16 cellular contexts compared by ENCODE assay signal in genomic region chr17:74104921-74105320, GRCh38.
DNase-seq lines count a peak whose midpoint lies in the region; ATAC-seq and TF ChIP-seq lines count a peak whose summit lies in the region.
"Had no signal": no experiment of that assay in that cellular context is flagged by ENCODE, and none has a peak within 500 bp of the region (broad histone marks: within the 10 kb centered on the region; RNA-seq: fewer than 3 reads in every experiment).

No MANE protein-coding gene starts in this region.

- DNase-seq in Jurkat, Clone E6-1 (ENCODE audit: low read depth, low spot score): peak; percentile 67
- DNase-seq in chondrocyte (ENCODE audit: low spot score): peak; percentile 62
- DNase-seq in activated naive CD4-positive, alpha-beta T cell treated with anti-CD3 and anti-CD28 coated beads, Interleukin-2, amount 10 ng/mL, durations not matched to agents 7 days and 5 days: no peak
- no peak for DNase-seq in middle frontal gyrus (ENCODE audit: extremely low spot score, low spot score)
- no peak for DNase-seq in CD8-positive, alpha-beta memory T cell
- DNase-seq: 8988T; CD4-positive, alpha-beta memory T cell; COR-L47; DMS153; DMS79 treated with DMSO at 0.1 percent for 48 hours; EL; IMR-90 had no signal

- H3K9me3 Mint-ChIP-seq in chondrocyte (ENCODE audit: low read depth): no peaks in the 10 kb centered on the region
- H3K9me3 Mint-ChIP-seq in stimulated activated memory B cell treated with anti-CD40 and anti-IgM and Interleukin-4, amounts not matched to agents 10 μg/mL and 1 μg/mL and 100 μg/mL, for 72 hours: no peaks in the 10 kb centered on the region
- no peaks in the 10 kb centered on the region for H3K9me3 Mint-ChIP-seq in activated naive CD4-positive, alpha-beta T cell treated with anti-CD3 and anti-CD28 coated beads, Interleukin-2, amount 10 ng/mL, durations not matched to agents 7 days and 5 days
- H3K9me3 Mint-ChIP-seq in CD8-positive, alpha-beta memory T cell: no peaks in the 10 kb centered on the region

- no peak overlapping the region for H3K9ac ChIP-seq in BLaER1

- no peak overlapping the region for H3K4me3 Mint-ChIP-seq in chondrocyte (ENCODE audit: unreplicated experiment)
- H3K4me3 Mint-ChIP-seq in stimulated activated memory B cell treated with anti-CD40 and anti-IgM and Interleukin-4, amounts not matched to agents 10 μg/mL and 1 μg/mL and 100 μg/mL, for 72 hours: no peak overlapping the region
- no peak overlapping the region for H3K4me3 Mint-ChIP-seq in activated naive CD4-positive, alpha-beta T cell treated with anti-CD3 and anti-CD28 coated beads, Interleukin-2, amount 10 ng/mL, durations not matched to agents 7 days and 5 days
- H3K4me3 Mint-ChIP-seq in CD8-positive, alpha-beta memory T cell: no peak overlapping the region
- H3K4me3 Mint-ChIP-seq: CD4-positive, alpha-beta memory T cell had no signal

- H4K20me1 ChIP-seq in BLaER1: no peaks in the 10 kb centered on the region

- H3K27ac ChIP-seq in BLaER1: no peak overlapping the region
- no peak overlapping the region for H3K27ac ChIP-seq in CD8-positive, alpha-beta memory T cell (ENCODE audit: low read depth, low read length)
- H3K27ac ChIP-seq: C4-2B had no signal

- peaks cover 74% of the 10 kb centered on the region for H3K4me1 ChIP-seq in BLaER1
- H3K4me1 ChIP-seq in CD8-positive, alpha-beta memory T cell (ENCODE audit: insufficient read depth, low read length): no peaks in the 10 kb centered on the region

- H3K27me3 ChIP-seq in BLaER1: no peaks in the 10 kb centered on the region
- H3K27me3 ChIP-seq in CD8-positive, alpha-beta memory T cell (ENCODE audit: insufficient read depth, low read length, poor library complexity, severe bottlenecking): no peaks in the 10 kb centered on the region

- peak; percentile 65 for ATAC-seq in stimulated activated memory B cell treated with anti-CD40 and anti-IgM and Interleukin-4, amounts not matched to agents 10 μg/mL and 1 μg/mL and 100 μg/mL, for 72 hours
- ATAC-seq: HCT116 had no signal

- no peak overlapping the region for H3K27ac Mint-ChIP-seq in chondrocyte (ENCODE audit: unreplicated experiment)
- H3K27ac Mint-ChIP-seq in stimulated activated memory B cell treated with anti-CD40 and anti-IgM and Interleukin-4, amounts not matched to agents 10 μg/mL and 1 μg/mL and 100 μg/mL, for 72 hours: no peak overlapping the region
- no peak overlapping the region for H3K27ac Mint-ChIP-seq in activated naive CD4-positive, alpha-beta T cell treated with anti-CD3 and anti-CD28 coated beads, Interleukin-2, amount 10 ng/mL, durations not matched to agents 7 days and 5 days
- H3K27ac Mint-ChIP-seq in CD8-positive, alpha-beta memory T cell: no peak overlapping the region
- H3K27ac Mint-ChIP-seq: CD4-positive, alpha-beta memory T cell had no signal

- no peaks in the 10 kb centered on the region for H3K4me1 Mint-ChIP-seq in chondrocyte (ENCODE audit: low read depth)
- H3K4me1 Mint-ChIP-seq in stimulated activated memory B cell treated with anti-CD40 and anti-IgM and Interleukin-4, amounts not matched to agents 10 μg/mL and 1 μg/mL and 100 μg/mL, for 72 hours: no peaks in the 10 kb centered on the region
- H3K4me1 Mint-ChIP-seq in activated naive CD4-positive, alpha-beta T cell treated with anti-CD3 and anti-CD28 coated beads, Interleukin-2, amount 10 ng/mL, durations not matched to agents 7 days and 5 days: no peaks in the 10 kb centered on the region
- no peaks in the 10 kb centered on the region for H3K4me1 Mint-ChIP-seq in CD8-positive, alpha-beta memory T cell
- H3K4me1 Mint-ChIP-seq: CD4-positive, alpha-beta memory T cell had no signal

- peak overlapping the region; percentile 76 for H3K4me2 ChIP-seq in BLaER1

- TF ChIP-seq CTCF in chondrocyte (IDR thresholded peaks at IDR 0.05): no peak

- no peaks in the 10 kb centered on the region for H3K9me3 ChIP-seq in BLaER1
- H3K9me3 ChIP-seq in CD8-positive, alpha-beta memory T cell (ENCODE audit: low read length): no peaks in the 10 kb centered on the region

- POLR2A ChIA-PET in CD8-positive, alpha-beta memory T cell (lab: Charles Lee): no interaction called here

- H3K4me3 ChIP-seq in BLaER1: no peak overlapping the region
- H3K4me3 ChIP-seq in Jurkat, Clone E6-1 (ENCODE audit: low read length): no peak overlapping the region
- H3K4me3 ChIP-seq in CD8-positive, alpha-beta memory T cell (ENCODE audit: low read length): no peak overlapping the region

- peaks cover 61% of the 10 kb centered on the region for H3K27me3 Mint-ChIP-seq in chondrocyte (ENCODE audit: low read depth)
- H3K27me3 Mint-ChIP-seq in stimulated activated memory B cell treated with anti-CD40 and anti-IgM and Interleukin-4, amounts not matched to agents 10 μg/mL and 1 μg/mL and 100 μg/mL, for 72 hours: peaks cover 50% of the 10 kb centered on the region
- peaks cover 46% of the 10 kb centered on the region for H3K27me3 Mint-ChIP-seq in activated naive CD4-positive, alpha-beta T cell treated with anti-CD3 and anti-CD28 coated beads, Interleukin-2, amount 10 ng/mL, durations not matched to agents 7 days and 5 days
- peaks cover 9 to 64% of the 10 kb centered on the region in 2 donors for H3K27me3 Mint-ChIP-seq in CD8-positive, alpha-beta memory T cell

- H3K36me3 Mint-ChIP-seq in chondrocyte (ENCODE audit: low read depth): no peaks in the 10 kb centered on the region
- no peaks in the 10 kb centered on the region for H3K36me3 Mint-ChIP-seq in stimulated activated memory B cell treated with anti-CD40 and anti-IgM and Interleukin-4, amounts not matched to agents 10 μg/mL and 1 μg/mL and 100 μg/mL, for 72 hours
- H3K36me3 Mint-ChIP-seq in activated naive CD4-positive, alpha-beta T cell treated with anti-CD3 and anti-CD28 coated beads, Interleukin-2, amount 10 ng/mL, durations not matched to agents 7 days and 5 days: no peaks in the 10 kb centered on the region
- no peaks in the 10 kb centered on the region for H3K36me3 Mint-ChIP-seq in CD8-positive, alpha-beta memory T cell
- H3K36me3 Mint-ChIP-seq: CD4-positive, alpha-beta memory T cell had no signal

- CTCF ChIA-PET in activated naive CD4-positive, alpha-beta T cell treated with anti-CD3 and anti-CD28 coated beads, Interleukin-2, amount 10 ng/mL, durations not matched to agents 7 days and 5 days (lab: Charles Lee): no interaction called here
- CTCF ChIA-PET in CD8-positive, alpha-beta memory T cell (lab: Charles Lee): no interaction called here

- H3K36me3 ChIP-seq in BLaER1: no peaks in the 10 kb centered on the region
- no peaks in the 10 kb centered on the region for H3K36me3 ChIP-seq in CD8-positive, alpha-beta memory T cell (ENCODE audit: insufficient read depth, low read length)

Comparison
In these comparisons a context has a peak if more than half of its experiments do, and no peak if none do; other contexts are left out.
1. DNase-seq: peak in Jurkat, Clone E6-1 (single experiment) and chondrocyte (single experiment); none in activated naive CD4-positive, alpha-beta T cell treated with anti-CD3 and anti-CD28 coated beads, Interleukin-2, amount 10 ng/mL, durations not matched to agents 7 days and 5 days (single experiment), middle frontal gyrus (single experiment) and CD8-positive, alpha-beta memory T cell (0 of 5).